15 cellular contexts compared by ENCODE assay signal in the genomic region with DNA sequence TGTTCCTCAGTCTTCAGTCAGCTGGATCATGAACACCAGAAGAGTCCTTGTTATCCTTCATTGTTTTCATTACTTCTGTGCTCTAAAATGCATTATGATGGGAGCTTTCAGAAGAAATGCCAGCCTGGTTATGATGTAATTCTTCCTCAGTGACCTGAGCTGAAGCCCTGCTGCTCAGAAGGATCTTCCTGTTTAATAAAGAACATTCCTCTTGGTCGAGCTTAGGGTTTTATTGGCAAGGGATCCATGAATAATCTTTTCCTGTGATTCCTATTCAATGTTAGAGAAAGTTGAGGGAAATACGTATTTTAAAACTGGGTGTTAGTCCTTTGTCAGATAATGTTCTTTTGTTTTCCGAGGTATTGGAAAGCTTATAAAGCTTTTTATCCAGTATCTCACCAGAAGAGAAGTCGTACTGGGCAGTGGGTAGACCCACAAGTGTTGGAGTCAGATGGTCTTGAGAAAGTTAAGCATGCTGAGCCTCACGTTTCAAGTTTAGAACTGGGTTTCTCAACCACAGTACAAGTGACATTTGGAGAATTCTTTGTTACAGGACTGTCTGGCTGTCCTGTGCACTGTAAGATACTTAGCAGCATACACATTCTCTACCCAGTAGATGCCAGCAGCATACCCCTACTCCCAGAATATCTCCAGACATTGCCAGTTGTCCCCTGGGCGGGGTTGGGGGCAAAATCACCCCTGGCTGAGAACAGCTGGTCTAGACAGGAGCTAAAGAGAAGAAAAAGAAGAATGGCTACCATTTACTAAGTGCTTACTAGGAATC.
DNase-seq lines count a peak whose midpoint lies in the region; ATAC-seq, FAIRE-seq and TF ChIP-seq lines count a peak whose summit lies in the region.
"Had no signal": no experiment of that assay in that cellular context is flagged by ENCODE, and none has a peak within 500 bp of the region (broad histone marks: within the 10 kb centered on the region; RNA-seq: fewer than 3 reads in every experiment).

No MANE protein-coding gene starts in this region.

- H3K79me2 ChIP-seq in parathyroid adenoma (no peaks in the 10 kb centered on the region), smooth muscle cell (ENCODE audit: low read depth) (no peaks in the 10 kb centered on the region)

- H3K27me3 ChIP-seq in lower lobe of right lung (ENCODE audit: low read depth): no peaks in the 10 kb centered on the region
- no peaks in the 10 kb centered on the region for H3K27me3 ChIP-seq in parathyroid adenoma (ENCODE audit: control insufficient read depth, insufficient read depth, low read length)
- H3K27me3 ChIP-seq in smooth muscle cell (ENCODE audit: low read depth): no peaks in the 10 kb centered on the region
- H3K27me3 ChIP-seq: BLaER1 treated with 17β-estradiol and CSF1 and Interleukin-3, amounts not matched to agents 10 nM and 100 nM had no signal

- no peak for ATAC-seq in left ventricle myocardium superior
- no peak for ATAC-seq in lower lobe of right lung
- no peak for ATAC-seq in HG03039 (IDR thresholded peaks at IDR 0.05; ENCODE audit: unreplicated experiment)
- ATAC-seq: GM23338 had no signal

- TF ChIP-seq CTCF in lower lobe of right lung (IDR thresholded peaks at IDR 0.05): no peak
- no peak for TF ChIP-seq CTCF in parathyroid adenoma (IDR thresholded peaks at IDR 0.05)
- no peak for TF ChIP-seq CTCF in smooth muscle cell (IDR thresholded peaks at IDR 0.05; ENCODE audit: borderline replicate concordance, insufficient read depth, poor library complexity, severe bottlenecking)

- H3K4me2 ChIP-seq in parathyroid adenoma (ENCODE audit: low read length) (no peak overlapping the region), smooth muscle cell (no peak overlapping the region)
- H3K4me2 ChIP-seq: BLaER1 treated with 17β-estradiol and CSF1 and Interleukin-3, amounts not matched to agents 10 nM and 100 nM; GM23338 had no signal

- FAIRE-seq in urothelium cell line (lab: Jason Lieb, UNC): peak; percentile 17

- intact Hi-C loops in cardiac septum (cut with DNase I): no loop called here
- intact Hi-C loops in left ventricle myocardium superior (cut with micrococcal nuclease): no loop called here
- intact Hi-C loops in lower lobe of right lung (cut with DNase I): no loop called here

- H3K4me3 ChIP-seq in lower lobe of right lung (no peak overlapping the region), parathyroid adenoma (ENCODE audit: low read depth, low read length) (no peak overlapping the region), smooth muscle cell (no peak overlapping the region)
- H3K4me3 ChIP-seq: BLaER1 treated with 17β-estradiol and CSF1 and Interleukin-3, amounts not matched to agents 10 nM and 100 nM; GM23338 had no signal

- 86% methylated on average over 6 of the region's 6 CpGs for WGBS in smooth muscle cell (ENCODE audit: low lambda C conversion rate)

- H3K36me3 ChIP-seq in lower lobe of right lung (peaks cover 18% of the 10 kb centered on the region), parathyroid adenoma (ENCODE audit: control insufficient read depth, insufficient read depth, low read length) (no peaks in the 10 kb centered on the region), smooth muscle cell (ENCODE audit: low read depth) (no peaks in the 10 kb centered on the region)

- H3K27ac ChIP-seq in lower lobe of right lung (peak overlapping the region; percentile 26), parathyroid adenoma (peak overlapping the region; percentile 45), smooth muscle cell (ENCODE audit: low read depth) (no peak overlapping the region)
- H3K27ac ChIP-seq: 22Rv1; BLaER1 treated with 17β-estradiol and CSF1 and Interleukin-3, amounts not matched to agents 10 nM and 100 nM had no signal

- H3F3A ChIP-seq in smooth muscle cell (ENCODE audit: low read depth): no peaks in the 10 kb centered on the region

- H3K4me1 ChIP-seq in lower lobe of right lung: peaks cover 15% of the 10 kb centered on the region
- H3K4me1 ChIP-seq in parathyroid adenoma: peaks cover 37% of the 10 kb centered on the region
- no peaks in the 10 kb centered on the region for H3K4me1 ChIP-seq in smooth muscle cell (ENCODE audit: low read depth)

- H4K20me1 ChIP-seq in smooth muscle cell (ENCODE audit: low read depth): no peaks in the 10 kb centered on the region
- H4K20me1 ChIP-seq: BLaER1 treated with 17β-estradiol and CSF1 and Interleukin-3, amounts not matched to agents 10 nM and 100 nM had no signal

- DNase-seq in cardiac septum (ENCODE audit: low spot score) (peak; percentile 20), left ventricle myocardium superior (no peak), lower lobe of right lung (no peak), urothelium cell line (ENCODE audit: low spot score) (no peak), smooth muscle cell (lab: John Stamatoyannopoulos, UW; ENCODE audit: unreplicated experiment) (no peak), OCI-M2 (lab: John Stamatoyannopoulos, UW; ENCODE audit: unreplicated experiment) (no peak)
- DNase-seq: CD4-positive, CD25-positive, alpha-beta regulatory T cell; DMS53; GF-D8; H7 had no signal

- H3K9ac ChIP-seq in parathyroid adenoma: no peak overlapping the region
- no peak overlapping the region for H3K9ac ChIP-seq in smooth muscle cell (ENCODE audit: low read depth)
- H3K9ac ChIP-seq: BLaER1 treated with 17β-estradiol and CSF1 and Interleukin-3, amounts not matched to agents 10 nM and 100 nM had no signal

- H2AFZ ChIP-seq in parathyroid adenoma: no peak overlapping the region
- H2AFZ ChIP-seq in smooth muscle cell (ENCODE audit: low read depth): no peak overlapping the region
- H2AFZ ChIP-seq: GM23338 had no signal

- H3K9me3 ChIP-seq in lower lobe of right lung: no peaks in the 10 kb centered on the region
- H3K9me3 ChIP-seq in parathyroid adenoma (ENCODE audit: control insufficient read depth, low read length): no peaks in the 10 kb centered on the region
- no peaks in the 10 kb centered on the region for H3K9me3 ChIP-seq in smooth muscle cell (replicated peaks; ENCODE audit: low read depth)
